In genomic region chr2:128514555-128514955, GRCh38 we compare ENCODE assay signal across 20 cellular contexts.
"Had no signal": no experiment of that assay in that cellular context is flagged by ENCODE, and none has a peak within 500 bp of the region (broad histone marks: within the 10 kb centered on the region; RNA-seq: fewer than 3 reads in every experiment).

No MANE protein-coding gene starts in this region.

- H2AFZ ChIP-seq: parathyroid adenoma had no signal

- H3K36me3 ChIP-seq: brain microvascular endothelial cell, gastroesophageal sphincter, right atrium auricular region, transverse colon, uterus had no signal

- H3K4me1 ChIP-seq: transverse colon, uterus had no signal

- H3K27me3 Mint-ChIP-seq: activated B cell treated with CpG ODN at 0.5 μM for 24 hours had no signal

- H3K27ac Mint-ChIP-seq: activated B cell treated with CpG ODN at 0.5 μM for 24 hours; activated T-helper 1 cell treated with anti-CD3 and anti-CD28 coated beads, Interleukin-12 subunit alpha, Interleukin-12 subunit beta, Interleukin-2, Interleukin-4 antibody, amounts not matched to agents 30 ng/mL and 10 ng/mL and 1 ng/mL, durations not matched to agents 14 hours and 24 hours and 36 hours; effector memory CD8-positive, alpha-beta T cell had no signal

- H3K9me3 ChIP-seq: gastroesophageal sphincter, right atrium auricular region, transverse colon, uterus had no signal

- H3K27ac ChIP-seq: brain microvascular endothelial cell, coronary artery, gastroesophageal sphincter, parathyroid adenoma, right atrium auricular region, transverse colon, uterus had no signal

- H3K4me3 ChIP-seq: coronary artery, gastroesophageal sphincter, right atrium auricular region, transverse colon, uterus had no signal

- H3K36me3 Mint-ChIP-seq: naive thymus-derived CD8-positive, alpha-beta T cell had no signal

- H3K27me3 ChIP-seq: brain microvascular endothelial cell, gastroesophageal sphincter, right atrium auricular region, transverse colon, uterus had no signal

- H3K9me3 Mint-ChIP-seq: activated B cell treated with CpG ODN at 0.5 μM for 24 hours; activated T-helper 1 cell treated with anti-CD3 and anti-CD28 coated beads, Interleukin-12 subunit alpha, Interleukin-12 subunit beta, Interleukin-2, Interleukin-4 antibody, amounts not matched to agents 30 ng/mL and 10 ng/mL and 1 ng/mL, durations not matched to agents 14 hours and 24 hours and 36 hours; effector memory CD8-positive, alpha-beta T cell; naive thymus-derived CD8-positive, alpha-beta T cell; neural crest cell; T-helper 2 cell treated with Interferon-gamma antibody and Interleukin-4, amounts not matched to agents 5 μg/mL and 100 μg/mL, for 36 hours had no signal

- H3K4me3 Mint-ChIP-seq: activated T-helper 1 cell treated with anti-CD3 and anti-CD28 coated beads, Interleukin-12 subunit alpha, Interleukin-12 subunit beta, Interleukin-2, Interleukin-4 antibody, amounts not matched to agents 30 ng/mL and 10 ng/mL and 1 ng/mL, durations not matched to agents 14 hours and 24 hours and 36 hours; effector memory CD8-positive, alpha-beta T cell; neural crest cell; T-helper 2 cell treated with Interferon-gamma antibody and Interleukin-4, amounts not matched to agents 5 μg/mL and 100 μg/mL, for 36 hours had no signal

- H3K79me2 ChIP-seq: parathyroid adenoma had no signal

- H3K9ac ChIP-seq: parathyroid adenoma had no signal

- DNase-seq: activated B cell treated with CpG ODN at 0.5 μM for 24 hours; activated gamma-delta T cell treated with Interleukin-2 at 50 U/mL for 16 hours; activated naive CD4-positive, alpha-beta T cell treated with anti-CD3 and anti-CD28 coated beads, Interleukin-2, amount 50 U/mL, for 16 hours; activated T-cell treated with anti-CD3 and anti-CD28 coated beads for 4 hours; amniotic stem cell; brain microvascular endothelial cell; effector memory CD8-positive, alpha-beta T cell; kidney; naive thymus-derived CD8-positive, alpha-beta T cell; occipital lobe; stimulated activated naive CD4-positive, alpha-beta T cell treated with Interleukin-2 at 50 U/mL for 16 hours; uterus had no signal

- H3K4me1 Mint-ChIP-seq: neural crest cell had no signal
